Comparison of ENCODE assay signal across 1 cellular context in genomic region chr1:93846929-93847810, GRCh38.
TF ChIP-seq lines count a peak whose summit lies in the region.

No MANE protein-coding gene starts in this region.

TF ChIP-seq in HEK293, 187 proteins besides CTCF, POLR2A, EP300 and RAD21 (continued from another document and continues in another):
- TF ChIP-seq, protein P1, sequence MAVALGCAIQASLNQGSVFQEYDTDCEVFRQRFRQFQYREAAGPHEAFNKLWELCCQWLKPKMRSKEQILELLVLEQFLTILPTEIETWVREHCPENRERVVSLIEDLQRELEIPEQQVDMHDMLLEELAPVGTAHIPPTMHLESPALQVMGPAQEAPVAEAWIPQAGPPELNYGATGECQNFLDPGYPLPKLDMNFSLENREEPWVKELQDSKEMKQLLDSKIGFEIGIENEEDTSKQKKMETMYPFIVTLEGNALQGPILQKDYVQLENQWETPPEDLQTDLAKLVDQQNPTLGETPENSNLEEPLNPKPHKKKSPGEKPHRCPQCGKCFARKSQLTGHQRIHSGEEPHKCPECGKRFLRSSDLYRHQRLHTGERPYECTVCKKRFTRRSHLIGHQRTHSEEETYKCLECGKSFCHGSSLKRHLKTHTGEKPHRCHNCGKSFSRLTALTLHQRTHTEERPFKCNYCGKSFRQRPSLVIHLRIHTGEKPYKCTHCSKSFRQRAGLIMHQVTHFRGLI (tag by site-specific recombination; IDR thresholded peaks at IDR 0.05): 0 out of 2 replicates have a peak, but pooled peaks have one; percentile 18
- TF ChIP-seq PATZ1 (tag by site-specific recombination; IDR thresholded peaks at IDR 0.05) (peak; percentile 75), MEIS1 (CRISPR knock-in tag; IDR thresholded peaks at IDR 0.05; ENCODE audit: borderline replicate concordance) (no peak; the same call in 1 of the 2 replicates), KLF9 (tag by site-specific recombination; IDR thresholded peaks at IDR 0.05; ENCODE audit: low read depth) (peak; percentile 84), KLF8 (tag by site-specific recombination; IDR thresholded peaks at IDR 0.05) (peak; percentile 68), ZBTB44 (tag by site-specific recombination; IDR thresholded peaks at IDR 0.05) (peak; percentile 31; the same call in 1 of the 2 replicates), GFI1B (tag by site-specific recombination; IDR thresholded peaks at IDR 0.05) (peak; percentile 56; the same call in 1 of the 2 replicates), TRIM28 (IDR thresholded peaks at IDR 0.05; ENCODE audit: borderline replicate concordance, low read length) (peak; percentile 45; the same call in 1 of the 2 replicates), ZFP69B (tag by site-specific recombination; IDR thresholded peaks at IDR 0.05) (peak; percentile 67), ZNF239 (tag by site-specific recombination; IDR thresholded peaks at IDR 0.05) (0 out of 2 replicates have a peak, but pooled peaks have one; percentile 5), ZNF837 (tag by site-specific recombination; IDR thresholded peaks at IDR 0.05) (peak; percentile 73), ZNF624 (tag by site-specific recombination; IDR thresholded peaks at IDR 0.05) (0 out of 2 replicates have a peak, but pooled peaks have one; percentile 19), ZNF501 (tag by site-specific recombination; IDR thresholded peaks at IDR 0.05) (peak; percentile 97), YY2 (tag by site-specific recombination; IDR thresholded peaks at IDR 0.05) (peak; percentile 57), ZNF280D (tag by site-specific recombination; IDR thresholded peaks at IDR 0.05) (peak; percentile 54; the same call in 1 of the 2 replicates), ZFP37 (tag by site-specific recombination; IDR thresholded peaks at IDR 0.05) (peak; percentile 98), HOXA7 (CRISPR knock-in tag; IDR thresholded peaks at IDR 0.05; ENCODE audit: borderline replicate concordance) (no peak), ZNF830 (tag by site-specific recombination; IDR thresholded peaks at IDR 0.05; ENCODE audit: low read depth) (no peak), ZNF560 (tag by site-specific recombination; IDR thresholded peaks at IDR 0.05; ENCODE audit: borderline replicate concordance) (no peak), ZNF146 (tag by site-specific recombination; IDR thresholded peaks at IDR 0.05) (peak; percentile 45; the same call in 1 of the 2 replicates), ZFP41 (tag by site-specific recombination; IDR thresholded peaks at IDR 0.05; ENCODE audit: borderline replicate concordance) (peak; percentile 73; the same call in 1 of the 2 replicates), ZSCAN4 (tag by site-specific recombination; IDR thresholded peaks at IDR 0.05) (peak; percentile 51; the same call in 1 of the 2 replicates), TSHZ1 (tag by site-specific recombination; IDR thresholded peaks at IDR 0.05; ENCODE audit: borderline replicate concordance) (peak; percentile 80; the same call in 1 of the 2 replicates), ZBTB21 (tag by site-specific recombination; IDR thresholded peaks at IDR 0.05) (peak; percentile 44; the same call in 1 of the 2 replicates), SP2 (tag by site-specific recombination; IDR thresholded peaks at IDR 0.05) (peak; percentile 65), PRDM1 (tag by site-specific recombination; IDR thresholded peaks at IDR 0.05) (no peak), REPIN1 (tag by site-specific recombination; IDR thresholded peaks at IDR 0.05; ENCODE audit: low read depth) (peak; percentile 92)
- TF ChIP-seq, protein P2, sequence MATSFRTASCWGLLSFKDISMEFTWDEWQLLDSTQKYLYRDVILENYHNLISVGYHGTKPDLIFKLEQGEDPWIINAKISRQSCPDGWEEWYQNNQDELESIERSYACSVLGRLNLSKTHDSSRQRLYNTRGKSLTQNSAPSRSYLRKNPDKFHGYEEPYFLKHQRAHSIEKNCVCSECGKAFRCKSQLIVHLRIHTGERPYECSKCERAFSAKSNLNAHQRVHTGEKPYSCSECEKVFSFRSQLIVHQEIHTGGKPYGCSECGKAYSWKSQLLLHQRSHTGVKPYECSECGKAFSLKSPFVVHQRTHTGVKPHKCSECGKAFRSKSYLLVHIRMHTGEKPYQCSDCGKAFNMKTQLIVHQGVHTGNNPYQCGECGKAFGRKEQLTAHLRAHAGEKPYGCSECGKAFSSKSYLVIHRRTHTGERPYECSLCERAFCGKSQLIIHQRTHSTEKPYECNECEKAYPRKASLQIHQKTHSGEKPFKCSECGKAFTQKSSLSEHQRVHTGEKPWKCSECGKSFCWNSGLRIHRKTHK (tag by site-specific recombination; IDR thresholded peaks at IDR 0.05): no peak
- TF ChIP-seq, protein P3, sequence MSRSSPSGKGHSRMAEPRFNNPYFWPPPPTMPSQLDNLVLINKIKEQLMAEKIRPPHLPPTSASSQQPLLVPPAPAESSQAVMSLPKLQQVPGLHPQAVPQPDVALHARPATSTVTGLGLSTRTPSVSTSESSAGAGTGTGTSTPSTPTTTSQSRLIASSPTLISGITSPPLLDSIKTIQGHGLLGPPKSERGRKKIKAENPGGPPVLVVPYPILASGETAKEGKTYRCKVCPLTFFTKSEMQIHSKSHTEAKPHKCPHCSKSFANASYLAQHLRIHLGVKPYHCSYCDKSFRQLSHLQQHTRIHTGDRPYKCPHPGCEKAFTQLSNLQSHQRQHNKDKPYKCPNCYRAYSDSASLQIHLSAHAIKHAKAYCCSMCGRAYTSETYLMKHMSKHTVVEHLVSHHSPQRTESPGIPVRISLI (tag by site-specific recombination; IDR thresholded peaks at IDR 0.05): peak; percentile 97
- TF ChIP-seq, protein P4, sequence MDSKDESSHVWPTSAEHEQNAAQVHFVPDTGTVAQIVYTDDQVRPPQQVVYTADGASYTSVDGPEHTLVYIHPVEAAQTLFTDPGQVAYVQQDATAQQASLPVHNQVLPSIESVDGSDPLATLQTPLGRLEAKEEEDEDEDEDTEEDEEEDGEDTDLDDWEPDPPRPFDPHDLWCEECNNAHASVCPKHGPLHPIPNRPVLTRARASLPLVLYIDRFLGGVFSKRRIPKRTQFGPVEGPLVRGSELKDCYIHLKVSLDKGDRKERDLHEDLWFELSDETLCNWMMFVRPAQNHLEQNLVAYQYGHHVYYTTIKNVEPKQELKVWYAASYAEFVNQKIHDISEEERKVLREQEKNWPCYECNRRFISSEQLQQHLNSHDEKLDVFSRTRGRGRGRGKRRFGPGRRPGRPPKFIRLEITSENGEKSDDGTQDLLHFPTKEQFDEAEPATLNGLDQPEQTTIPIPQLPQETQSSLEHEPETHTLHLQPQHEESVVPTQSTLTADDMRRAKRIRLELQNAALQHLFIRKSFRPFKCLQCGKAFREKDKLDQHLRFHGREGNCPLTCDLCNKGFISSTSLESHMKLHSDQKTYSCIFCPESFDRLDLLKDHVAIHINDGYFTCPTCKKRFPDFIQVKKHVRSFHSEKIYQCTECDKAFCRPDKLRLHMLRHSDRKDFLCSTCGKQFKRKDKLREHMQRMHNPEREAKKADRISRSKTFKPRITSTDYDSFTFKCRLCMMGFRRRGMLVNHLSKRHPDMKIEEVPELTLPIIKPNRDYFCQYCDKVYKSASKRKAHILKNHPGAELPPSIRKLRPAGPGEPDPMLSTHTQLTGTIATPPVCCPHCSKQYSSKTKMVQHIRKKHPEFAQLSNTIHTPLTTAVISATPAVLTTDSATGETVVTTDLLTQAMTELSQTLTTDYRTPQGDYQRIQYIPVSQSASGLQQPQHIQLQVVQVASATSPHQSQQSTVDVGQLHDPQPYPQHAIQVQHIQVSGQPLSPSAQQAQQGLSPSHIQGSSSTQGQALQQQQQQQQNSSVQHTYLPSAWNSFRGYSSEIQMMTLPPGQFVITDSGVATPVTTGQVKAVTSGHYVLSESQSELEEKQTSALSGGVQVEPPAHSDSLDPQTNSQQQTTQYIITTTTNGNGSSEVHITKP (tag by site-specific recombination; IDR thresholded peaks at IDR 0.05): no peak
- TF ChIP-seq, protein P5, sequence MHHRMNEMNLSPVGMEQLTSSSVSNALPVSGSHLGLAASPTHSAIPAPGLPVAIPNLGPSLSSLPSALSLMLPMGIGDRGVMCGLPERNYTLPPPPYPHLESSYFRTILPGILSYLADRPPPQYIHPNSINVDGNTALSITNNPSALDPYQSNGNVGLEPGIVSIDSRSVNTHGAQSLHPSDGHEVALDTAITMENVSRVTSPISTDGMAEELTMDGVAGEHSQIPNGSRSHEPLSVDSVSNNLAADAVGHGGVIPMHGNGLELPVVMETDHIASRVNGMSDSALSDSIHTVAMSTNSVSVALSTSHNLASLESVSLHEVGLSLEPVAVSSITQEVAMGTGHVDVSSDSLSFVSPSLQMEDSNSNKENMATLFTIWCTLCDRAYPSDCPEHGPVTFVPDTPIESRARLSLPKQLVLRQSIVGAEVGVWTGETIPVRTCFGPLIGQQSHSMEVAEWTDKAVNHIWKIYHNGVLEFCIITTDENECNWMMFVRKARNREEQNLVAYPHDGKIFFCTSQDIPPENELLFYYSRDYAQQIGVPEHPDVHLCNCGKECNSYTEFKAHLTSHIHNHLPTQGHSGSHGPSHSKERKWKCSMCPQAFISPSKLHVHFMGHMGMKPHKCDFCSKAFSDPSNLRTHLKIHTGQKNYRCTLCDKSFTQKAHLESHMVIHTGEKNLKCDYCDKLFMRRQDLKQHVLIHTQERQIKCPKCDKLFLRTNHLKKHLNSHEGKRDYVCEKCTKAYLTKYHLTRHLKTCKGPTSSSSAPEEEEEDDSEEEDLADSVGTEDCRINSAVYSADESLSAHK (tag by site-specific recombination; IDR thresholded peaks at IDR 0.05): 0 out of 2 replicates have a peak, but pooled peaks have one; percentile 8
